ENCODE assay signal across 8 cellular contexts in the genomic region with DNA sequence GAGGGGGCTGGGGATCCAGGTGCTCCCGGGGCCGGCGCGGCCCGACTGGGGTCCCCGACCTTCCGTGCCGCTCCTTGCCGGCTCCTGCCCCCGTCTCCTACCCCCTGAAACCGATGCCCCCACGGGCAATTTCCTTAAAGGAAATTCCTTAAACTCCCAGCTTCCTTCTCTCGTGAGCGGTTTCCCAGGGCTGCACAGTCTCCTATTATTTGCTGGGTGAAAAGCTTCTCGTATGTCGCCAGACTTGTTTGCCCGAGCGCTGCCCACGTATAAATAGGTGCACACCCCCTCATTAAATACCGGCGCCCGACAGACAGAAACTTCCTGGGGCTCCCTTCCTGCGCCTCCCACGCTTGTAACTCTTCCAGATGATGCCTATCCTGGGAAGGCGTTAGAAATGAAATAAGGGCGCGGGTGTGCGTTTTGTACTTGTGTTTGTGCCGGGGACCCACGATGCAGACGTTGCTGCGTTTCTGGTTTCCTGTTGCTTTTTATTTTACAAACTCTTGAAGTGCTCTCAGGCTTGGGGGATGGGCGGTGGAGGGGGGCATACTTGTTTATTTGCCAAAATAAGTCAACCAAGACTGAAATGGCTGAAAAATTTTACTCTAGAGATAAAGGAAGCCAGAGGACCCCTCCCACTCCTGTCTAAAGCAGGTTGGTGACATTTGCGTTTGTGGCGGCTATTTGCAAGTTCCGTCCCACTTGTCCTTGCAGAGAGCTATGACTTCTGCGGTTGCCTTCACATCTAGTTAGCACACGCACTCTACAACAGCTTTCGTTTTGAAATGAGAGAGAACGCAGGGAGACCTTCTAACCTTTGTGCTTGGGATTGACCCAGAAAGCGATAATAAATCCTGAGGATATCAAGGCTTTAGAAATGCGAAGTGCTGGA. TPM values are rescaled to one million over a fixed set of nuclear protein-coding genes. Genes with fewer than 3 reads are reported as not detected.
DNase-seq lines count a peak whose midpoint lies in the region; ATAC-seq and TF ChIP-seq lines count a peak whose summit lies in the region.

No MANE protein-coding gene starts in this region.

- no peaks in the 10 kb centered on the region for H3K27me3 ChIP-seq in CD4-positive, alpha-beta memory T cell (ENCODE audit: insufficient read depth, low read length)
- H3K27me3 ChIP-seq in neural cell (ENCODE audit: insufficient read depth, low read depth, low read length) (no peaks in the 10 kb centered on the region), aorta (ENCODE audit: control insufficient read depth in 1 of 2, insufficient read depth in 2 of 2, low read length in 1 of 2) (no peaks in the 10 kb centered on the region)

- POLR2A ChIA-PET in CD4-positive, alpha-beta memory T cell (lab: Charles Lee; ENCODE audit: partially characterized antibody), result interaction anchor here (0.5 to 3.2 kb wide), 23 partner anchors 10 to 529 kb away, joined by 3 to 13 read pairs (median 4); partner anchors contain the start of genes ABCB9, DENR, MPHOSPH9 and MTRFR

- H3K79me2 ChIP-seq in neural cell (replicated peaks; ENCODE audit: insufficient read depth, low read length), result peaks cover 46% of the 10 kb centered on the region

- no peak for TF ChIP-seq CTCF in GM20000 (IDR thresholded peaks at IDR 0.05; ENCODE audit: extremely low read depth, missing control alignments)
- TF ChIP-seq CTCF in fibroblast of the aortic adventitia (IDR thresholded peaks at IDR 0.05; ENCODE audit: insufficient read depth, low read length), result no peak
- TF ChIP-seq CTCF in neural cell (IDR thresholded peaks at IDR 0.05; ENCODE audit: poor library complexity, severe bottlenecking), result no peak

- H3K36me3 Mint-ChIP-seq in CD4-positive, alpha-beta memory T cell, result peaks cover 0 to 20% of the 10 kb centered on the region in 2 donors
- H3K36me3 Mint-ChIP-seq in activated T-cell treated with anti-CD3 and anti-CD28 coated beads, Interleukin-2, amount 50 U/mL, for 72 hours (ENCODE audit: insufficient read depth in 2 of 2), result peaks cover 3 to 4% of the 10 kb centered on the region in 2 donors

- no peak for TF ChIP-seq RAD21 in neural cell (conservative IDR thresholded peaks at IDR 0.05)

- no peak overlapping the region for H2AFZ ChIP-seq in neural cell (ENCODE audit: low read depth, low read length)

- ATAC-seq in activated T-cell treated with anti-CD3 and anti-CD28 coated beads, Interleukin-2, amount 50 U/mL, for 72 hours (replicated peaks in 1 of 2), result peak; percentile 74 to 75
- ATAC-seq in aorta (ENCODE audit: low FRiP score) (no peak), HG02885 (IDR thresholded peaks at IDR 0.05; ENCODE audit: poor library complexity, unreplicated experiment) (no peak)

- H3F3A ChIP-seq in neural cell (ENCODE audit: insufficient read depth, low read length, poor library complexity, severe bottlenecking), result peaks cover 3% of the 10 kb centered on the region

- WGBS in aorta, 2 donors, result 1% methylated on average over 33 to 42 of the region's 42 CpGs

- peak overlapping the region; percentile 93 to 99 (median 98) for H3K4me3 Mint-ChIP-seq in CD4-positive, alpha-beta memory T cell
- H3K4me3 Mint-ChIP-seq in activated T-cell treated with anti-CD3 and anti-CD28 coated beads, Interleukin-2, amount 50 U/mL, for 72 hours, result peak overlapping the region; percentile 95 to 99

- H3K9ac ChIP-seq in neural cell (ENCODE audit: low read length), result peak overlapping the region; percentile 62

- TF ChIP-seq EP300 in neural cell (conservative IDR thresholded peaks at IDR 0.05; ENCODE audit: poor library complexity, severe bottlenecking), result no peak

- peak overlapping the region; percentile 92 to 98 (median 93) for H3K27ac Mint-ChIP-seq in CD4-positive, alpha-beta memory T cell
- peak overlapping the region; percentile 74 for H3K27ac Mint-ChIP-seq in activated T-cell treated with anti-CD3 and anti-CD28 coated beads, Interleukin-2, amount 50 U/mL, for 72 hours

- peaks cover 26 to 55% (median 43%) of the 10 kb centered on the region in 4 donors for H3K4me1 Mint-ChIP-seq in CD4-positive, alpha-beta memory T cell
- peaks cover 49% of the 10 kb centered on the region for H3K4me1 Mint-ChIP-seq in activated T-cell treated with anti-CD3 and anti-CD28 coated beads, Interleukin-2, amount 50 U/mL, for 72 hours (ENCODE audit: low read depth)

- no peaks in the 10 kb centered on the region for H3K27me3 Mint-ChIP-seq in CD4-positive, alpha-beta memory T cell
- H3K27me3 Mint-ChIP-seq in activated T-cell treated with anti-CD3 and anti-CD28 coated beads, Interleukin-2, amount 50 U/mL, for 72 hours (ENCODE audit: low read depth), result no peaks in the 10 kb centered on the region

- no peaks in the 10 kb centered on the region for H3K9me3 Mint-ChIP-seq in CD4-positive, alpha-beta memory T cell
- no peaks in the 10 kb centered on the region for H3K9me3 Mint-ChIP-seq in activated T-cell treated with anti-CD3 and anti-CD28 coated beads, Interleukin-2, amount 50 U/mL, for 72 hours

- H3K27ac ChIP-seq in CD4-positive, alpha-beta memory T cell (ENCODE audit: low read depth, low read length), result peak overlapping the region; percentile 55
- H3K27ac ChIP-seq in neural cell (ENCODE audit: low read length) (no peak overlapping the region), aorta (ENCODE audit: low read depth in 1 of 2, low read length in 2 of 2) (peak overlapping the region in 1 of 2 donors; percentile 60)

- intact Hi-C loops in CD4-positive, alpha-beta memory T cell (cut with micrococcal nuclease), result loop anchor here (1.0 to 10.0 kb wide), 4 partner anchors 25 to 401 kb away; partner anchors contain the start of gene CCDC62
- intact Hi-C loops in aorta (cut with DNase I), result no loop called here

- H3K4me3 ChIP-seq in CD4-positive, alpha-beta memory T cell (ENCODE audit: low read length in 2 of 2), result peak overlapping the region; percentile 79 to 87
- H3K4me3 ChIP-seq in fibroblast of the aortic adventitia (ENCODE audit: low read depth, low read length) (peak overlapping the region; percentile 71), neural cell (ENCODE audit: low read length) (peak overlapping the region; percentile 84), aorta (ENCODE audit: low read length in 2 of 2) (peak overlapping the region; percentile 88 to 99)

- peaks cover 24% of the 10 kb centered on the region for H4K20me1 ChIP-seq in neural cell (ENCODE audit: insufficient read depth)

- H3K9me2 ChIP-seq in neural cell (ENCODE audit: insufficient read depth, low read length), result no peaks in the 10 kb centered on the region

- CTCF ChIA-PET in CD4-positive, alpha-beta memory T cell (lab: Charles Lee; ENCODE audit: partially characterized antibody), result interaction anchor here (1.0 to 5.7 kb wide), 3 partner anchors 22 to 43 kb away, joined by 3 to 28 read pairs (median 4); no protein-coding TSS in a partner anchor

- H3K9me3 ChIP-seq in CD4-positive, alpha-beta memory T cell (ENCODE audit: control insufficient read depth in 1 of 2, low read length in 2 of 2), result no peaks in the 10 kb centered on the region
- H3K9me3 ChIP-seq in neural cell (ENCODE audit: low read length), result no peaks in the 10 kb centered on the region
- H3K9me3 ChIP-seq in aorta (ENCODE audit: control insufficient read depth, low read length), result no peaks in the 10 kb centered on the region

- H3K4me1 ChIP-seq in CD4-positive, alpha-beta memory T cell (ENCODE audit: insufficient read depth, low read length), result peaks cover 30% of the 10 kb centered on the region
- no peaks in the 10 kb centered on the region for H3K4me1 ChIP-seq in aorta (ENCODE audit: control insufficient read depth in 1 of 2, insufficient read depth in 2 of 2, low read length in 2 of 2)

- peak; percentile 63 to 77 (median 67) for DNase-seq in CD4-positive, alpha-beta memory T cell
- DNase-seq in GM20000 (ENCODE audit: low spot score) (peak; percentile 87), NCI-H2227 treated with DMSO at 0.1 percent for 48 hours (lab: John Stamatoyannopoulos, UW) (peak; percentile 41), fibroblast of the aortic adventitia (ENCODE audit: low read depth) (peak; percentile 26), aorta (peak in 1 of 2 donors; percentile 70)
- DNase-seq in activated T-cell treated with anti-CD3 and anti-CD28 coated beads, Interleukin-2, amount 50 U/mL, for 72 hours, result peak; percentile 63 to 75

- peak overlapping the region; percentile 78 for H3K4me2 ChIP-seq in neural cell (ENCODE audit: low read length)

- H3K36me3 ChIP-seq in CD4-positive, alpha-beta memory T cell (ENCODE audit: insufficient read depth, low read length), result no peaks in the 10 kb centered on the region
- peaks cover 7% of the 10 kb centered on the region for H3K36me3 ChIP-seq in neural cell (ENCODE audit: insufficient read depth, low read length)
- H3K36me3 ChIP-seq in aorta (ENCODE audit: control insufficient read depth in 1 of 2, insufficient read depth in 2 of 2, low read length in 1 of 2), result no peaks in the 10 kb centered on the region

TF ChIP-seq in neural cell, 6 proteins besides CTCF, POLR2A, EP300 and RAD21 (continues in another document):
- no peak for TF ChIP-seq MXI1 (conservative IDR thresholded peaks at IDR 0.05; ENCODE audit: poor library complexity, severe bottlenecking)
- TF ChIP-seq SMC3 (conservative IDR thresholded peaks at IDR 0.05; ENCODE audit: poor library complexity), result no peak

RNA-seq across cellular contexts. Expression of gene HIP1R, which starts 1.0 kb away (rescaled TPM):
- total RNA-seq in CD4-positive, alpha-beta memory T cell, result 10 to 100 TPM; 87.7 to 88.3 TPM
- polyA plus RNA-seq in CD4-positive, alpha-beta memory T cell, result 10 to 100 TPM in 1 of 2 donors, 1 to 10 TPM in 1; 4.5 to 11.2 TPM
- 10 to 100 TPM; 20.0 to 28.1 TPM for total RNA-seq in activated T-cell treated with anti-CD3 and anti-CD28 coated beads, Interleukin-2, amount 50 U/mL, for 72 hours
- total RNA-seq in fibroblast of the aortic adventitia (ENCODE audit: low replicate concordance), result 11.1 and 11.2 TPM in 2 replicates
- 270 and 297 TPM in 2 replicates for polyA plus RNA-seq in neural cell
- 112 and 136 TPM in 2 replicates for polyA minus RNA-seq in neural cell
- 10 to 100 TPM; 25.4 to 26.6 TPM for total RNA-seq in aorta
- 100 to 1,000 TPM in 1 of 2 donors, 10 to 100 TPM in 1; 33.7 to 101 TPM for polyA plus RNA-seq in aorta

RNA-seq across cellular contexts. Expression of gene VPS37B, which starts 59.6 kb away (rescaled TPM):
- 10 to 100 TPM; 22.8 to 23.7 TPM for total RNA-seq in CD4-positive, alpha-beta memory T cell
- polyA plus RNA-seq in CD4-positive, alpha-beta memory T cell, result 10 to 100 TPM; 18.8 to 21.6 TPM
- total RNA-seq in activated T-cell treated with anti-CD3 and anti-CD28 coated beads, Interleukin-2, amount 50 U/mL, for 72 hours, result 10 to 100 TPM; 28.8 to 37.4 TPM
- 12.5 and 17.8 TPM in 2 replicates for total RNA-seq in fibroblast of the aortic adventitia (ENCODE audit: low replicate concordance)
- 30.2 and 36.7 TPM in 2 replicates for polyA plus RNA-seq in neural cell
- 44.3 and 46.3 TPM in 2 replicates for polyA minus RNA-seq in neural cell
- total RNA-seq in aorta, result 10 to 100 TPM; 27.1 to 36.4 TPM
- polyA plus RNA-seq in aorta, result 10 to 100 TPM in 1 of 2 donors, 1 to 10 TPM in 1; 7.4 to 17.6 TPM

Comparison
In these comparisons a context has a peak if more than half of its experiments do, and no peak if none do; other contexts are left out.
1. ATAC-seq: peak in activated T-cell treated with anti-CD3 and anti-CD28 coated beads, Interleukin-2, amount 50 U/mL, for 72 hours (2 of 2); none in aorta (single experiment) and HG02885 (single experiment).
2. Peak in every context shown above with its lines, with median percentiles within 50 percentile points of each other: H3K4me3 ChIP-seq.